ENCODE assay signal across 7 cellular contexts in the genomic region with DNA sequence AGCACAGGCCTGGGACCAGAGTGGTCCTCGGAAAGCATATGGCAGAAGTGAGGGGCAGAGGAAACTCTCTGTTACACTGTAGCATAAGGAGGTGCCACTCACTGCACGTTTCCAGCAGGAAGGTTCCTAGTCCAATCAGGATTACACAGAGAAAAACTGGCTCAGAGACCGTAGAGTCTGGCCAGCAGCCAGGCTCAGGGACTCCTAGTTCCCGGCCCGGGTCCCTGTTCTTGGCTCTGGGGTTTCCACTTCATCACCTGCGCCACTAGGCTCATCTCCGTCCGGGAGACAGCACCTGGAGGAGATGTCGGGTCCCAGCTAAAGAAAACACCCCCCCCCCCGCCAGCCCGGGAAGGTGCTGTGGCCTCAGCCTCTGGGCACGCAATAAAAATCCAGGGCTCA. TPM values are rescaled to one million over a fixed set of nuclear protein-coding genes. Genes with fewer than 3 reads are reported as not detected.
DNase-seq lines count a peak whose midpoint lies in the region; ATAC-seq, FAIRE-seq and TF ChIP-seq lines count a peak whose summit lies in the region.

No MANE protein-coding gene starts in this region.

- intact Hi-C loops in K562 (cut with micrococcal nuclease), result loop anchor here (5.0 kb wide), 1 partner anchor 41 kb away; no protein-coding TSS in a partner anchor

- H2AFZ ChIP-seq in K562 (ENCODE audit: low read depth, low read length), result no peak overlapping the region

- in situ Hi-C loops in K562 (cut with MboI), result no loop called here

- H3K4me1 ChIP-seq in K562 (replicated peaks in 1 of 2; ENCODE audit: control insufficient read depth in 2 of 2, insufficient read depth in 2 of 2, low read length in 2 of 2), result peaks cover 25 to 38% of the 10 kb centered on the region in 2 experiments; a peak in 4 of 5 replicates
- H3K4me1 ChIP-seq in small intestine (ENCODE audit: control insufficient read depth in 2 of 2, insufficient read depth in 1 of 2, low read depth in 1 of 2, low read length in 1 of 2), result peaks cover 0 to 4% of the 10 kb centered on the region in 2 donors

- TF ChIP-seq RAD21 in K562 (CRISPR knock-in tag; conservative IDR thresholded peaks at IDR 0.05 in 1 of 2, IDR thresholded peaks at IDR 0.05 in 1 of 2), result no peak

- TF ChIP-seq CTCF in K562 (IDR thresholded peaks at IDR 0.05 in 2 of 3, conservative IDR thresholded peaks at IDR 0.05 in 1 of 3; ENCODE audit: insufficient read depth in 2 of 3, low read depth in 1 of 3, low read length in 3 of 3), result no peak

- FAIRE-seq in K562 (lab: Jason Lieb, UNC), result no peak
- no peak for FAIRE-seq in small intestine (lab: Jason Lieb, UNC)

- peak overlapping the region; percentile 96 for H3K4me2 ChIP-seq in K562 (ENCODE audit: insufficient read depth, low read length)

- no peaks in the 10 kb centered on the region for H3K9me1 ChIP-seq in K562 (ENCODE audit: control insufficient read depth, insufficient read depth, low read length)

- no peaks in the 10 kb centered on the region for H3K27me3 ChIP-seq in K562 (ENCODE audit: control insufficient read depth in 2 of 2, insufficient read depth in 2 of 2, low read length in 2 of 2)
- no peaks in the 10 kb centered on the region for H3K27me3 ChIP-seq in small intestine (ENCODE audit: control insufficient read depth in 2 of 2, insufficient read depth in 2 of 2, low read length in 2 of 2)

- H3K9me3 ChIP-seq in K562 (replicated peaks; ENCODE audit: control insufficient read depth, insufficient read depth, low read depth, low read length) (no peaks in the 10 kb centered on the region), small intestine (ENCODE audit: control insufficient read depth, low read depth) (no peaks in the 10 kb centered on the region)

- peak overlapping the region; percentile 81 for H3K4me3 ChIP-seq in GM08714 (ENCODE audit: low read length)
- H3K4me3 ChIP-seq in K562, result peak overlapping the region; percentile 73
- peak overlapping the region; percentile 54 to 75 for H3K4me3 ChIP-seq in small intestine (ENCODE audit: low read depth in 1 of 2, low read length in 2 of 2)

- peaks cover 7 to 21% of the 10 kb centered on the region in 2 donors for H3K4me1 Mint-ChIP-seq in immature natural killer cell

- no peak for ATAC-seq in K562
- ATAC-seq in GM19395 (IDR thresholded peaks at IDR 0.05; ENCODE audit: unreplicated experiment), result no peak

- no peaks in the 10 kb centered on the region for H4K20me1 ChIP-seq in K562 (replicated peaks; ENCODE audit: control insufficient read depth, insufficient read depth, low read length)

- peaks cover 0 to 3% (median 0%) of the 10 kb centered on the region in 3 donors for H3K36me3 Mint-ChIP-seq in immature natural killer cell

- H3K36me3 ChIP-seq in K562 (ENCODE audit: control insufficient read depth, insufficient read depth, low read length) (peaks cover 31% of the 10 kb centered on the region; the same call in 2 of the 3 replicates), small intestine (ENCODE audit: control insufficient read depth in 2 of 2, insufficient read depth in 2 of 2, low read length in 2 of 2) (no peaks in the 10 kb centered on the region)

- H3K4me3 Mint-ChIP-seq in immature natural killer cell, result peak overlapping the region; percentile 63 to 75 (median 69)

- 0 out of 2 replicates have a peak, but pooled peaks have one; percentile 40 for TF ChIP-seq POLR2A in K562 (conservative IDR thresholded peaks at IDR 0.05)

- whole genome bisulfite sequencing in K562 (ENCODE audit: insufficient coverage, low coverage, missing lambda C conversion rate), result 0% methylated on average over 3 of the region's 12 CpGs
- 9 to 20% (median 11%) methylated on average over 11 to 12 of the region's 12 CpGs for WGBS in small intestine, 3 donors

- no peak for TF ChIP-seq EP300 in K562 (IDR thresholded peaks at IDR 0.05; ENCODE audit: low read length)

- peaks cover 59% of the 10 kb centered on the region for H3K79me2 ChIP-seq in K562 (ENCODE audit: control insufficient read depth, insufficient read depth, low read length)

- peak overlapping the region in 4 of 6 donors; percentile 7 to 76 (median 61) for H3K27ac Mint-ChIP-seq in immature natural killer cell

- peaks cover 11 to 13% (median 12%) of the 10 kb centered on the region in 3 donors for H3K27me3 Mint-ChIP-seq in immature natural killer cell (ENCODE audit: low read depth in 3 of 3)

- H3K9ac ChIP-seq in K562 (ENCODE audit: insufficient read depth in 1 of 2, low read depth in 2 of 2, low read length in 2 of 2), result peak overlapping the region; percentile 96

- H3K9me3 Mint-ChIP-seq in immature natural killer cell, result no peaks in the 10 kb centered on the region

- CTCF ChIA-PET in K562 (lab: Yijun Ruan, JAX; ENCODE audit: low intra/inter-chr PET ratio), result no interaction called here

- POLR2A ChIA-PET in K562 (lab: Yijun Ruan, JAX), result no interaction called here

- BruUV-seq in K562 (replicated peaks; lab: Mats Ljungman, UMichigan), result no TSS peak

- peak overlapping the region; percentile 87 for H3K27ac ChIP-seq in K562 (ENCODE audit: extremely low read depth, low read depth, low read length)
- peak overlapping the region; percentile 37 to 87 for H3K27ac ChIP-seq in small intestine (ENCODE audit: low read depth in 1 of 2, low read length in 1 of 2)

- DNase-seq in NCI-H1105 (lab: John Stamatoyannopoulos, UW) (peak; percentile 63), K562 (ENCODE audit: extremely low read depth in 1 of 4, low spot score in 3 of 4) (peak in 1 of 4 experiments; percentile 33), immature natural killer cell (no peak), small intestine (peak; percentile 78), COLO829 (ENCODE audit: low spot score) (no peak)

RNA-seq across cellular contexts. Expression of gene TTLL12, which starts 1.1 kb away (rescaled TPM):
- total RNA-seq in K562 (2011; cell fraction: chromatin; rRNA removed; ENCODE audit: low replicate concordance), result 25.0 and 72.9 TPM in 2 replicates
- total RNA-seq in K562 (2011; cell fraction: nucleolus; rRNA removed), result 53.6 and 60.0 TPM in 2 replicates
- 38.6 and 40.0 TPM in 2 replicates for total RNA-seq in K562 (2011; cell fraction: nucleoplasm; rRNA removed)
- 110 and 158 TPM in 2 replicates for total RNA-seq in K562 (2014; rRNA removed)
- total RNA-seq in K562 (2014; rRNA removed; fragmentation: Illumina TruSeq; extraction: Trizol), result 15.6 and 19.4 TPM in 2 replicates
- 43.0 and 46.7 TPM in 2 replicates for total RNA-seq in K562 (2015; rRNA removed; fragmentation: Illumina TruSeq; extraction: Trizol)
- total RNA-seq in K562 (2021), result 125 and 128 TPM in 2 replicates
- polyA plus RNA-seq in K562 (2011; rRNA removed), result 34.1 and 51.4 TPM in 2 replicates
- 41.6 and 126 TPM in 2 replicates for polyA plus RNA-seq in K562 (2011; cell fraction: cytosol; rRNA removed)
- polyA plus RNA-seq in K562 (2011; cell fraction: nucleus; rRNA removed), result 57.2 and 116 TPM in 2 replicates
- polyA plus RNA-seq in K562 (2012), result 74.1 and 75.9 TPM in 2 replicates
- polyA plus RNA-seq in K562 (2014; fragmentation: Illumina TruSeq; extraction: Trizol), result 70.4 and 136 TPM in 2 replicates
- 1 to 10 TPM; 1.3 to 1.6 TPM for polyA plus RNA-seq in K562 (2014; fragmentation: Nextera tagmentation; extraction: Ambion mirVana)
- 75.2 and 82.3 TPM in 2 replicates for polyA plus RNA-seq in K562 (2014; rRNA removed)
- polyA minus RNA-seq in K562 (2011; rRNA and poly(A)+ RNA removed), result 18.4 and 27.6 TPM in 2 replicates
- polyA minus RNA-seq in K562 (2011; cell fraction: cytosol; rRNA and poly(A)+ RNA removed), result 57.8 and 61.9 TPM in 2 replicates
- 24.0 and 25.8 TPM in 2 replicates for polyA minus RNA-seq in K562 (2011; cell fraction: nucleus; rRNA and poly(A)+ RNA removed)
- 10 to 100 TPM; 10.8 to 17.5 (median 16.4) TPM for polyA plus RNA-seq in immature natural killer cell
- 10 to 100 TPM; 19.7 to 60.6 (median 22.2) TPM for polyA plus RNA-seq in small intestine

RNA-seq across cellular contexts. Expression of gene TSPO, which starts 34.5 kb away (rescaled TPM):
- total RNA-seq in K562 (2011; cell fraction: chromatin; rRNA removed; ENCODE audit: low replicate concordance), result 4.2 and 18.3 TPM in 2 replicates
- 30.4 and 33.7 TPM in 2 replicates for total RNA-seq in K562 (2011; cell fraction: nucleolus; rRNA removed)
- 12.2 and 13.5 TPM in 2 replicates for total RNA-seq in K562 (2011; cell fraction: nucleoplasm; rRNA removed)
- 108 and 141 TPM in 2 replicates for total RNA-seq in K562 (2014; rRNA removed)
- total RNA-seq in K562 (2014; rRNA removed; fragmentation: Illumina TruSeq; extraction: Trizol), result 6.0 and 7.2 TPM in 2 replicates
- 25.3 and 29.2 TPM in 2 replicates for total RNA-seq in K562 (2015; rRNA removed; fragmentation: Illumina TruSeq; extraction: Trizol)
- total RNA-seq in K562 (2021), result 81.7 and 82.4 TPM in 2 replicates
- 29.0 and 49.9 TPM in 2 replicates for polyA plus RNA-seq in K562 (2011; rRNA removed)
- polyA plus RNA-seq in K562 (2011; cell fraction: cytosol; rRNA removed), result 81.9 and 251 TPM in 2 replicates
- 42.5 and 50.8 TPM in 2 replicates for polyA plus RNA-seq in K562 (2011; cell fraction: nucleus; rRNA removed)
- 45.5 and 82.4 TPM in 2 replicates for polyA plus RNA-seq in K562 (2012)
- 11.5 and 38.8 TPM in 2 replicates for polyA plus RNA-seq in K562 (2014; fragmentation: Illumina TruSeq; extraction: Trizol)
- 10 to 100 TPM in 1 of 2 experiments, 1 to 10 TPM in 1; 4.9 to 18.0 TPM for polyA plus RNA-seq in K562 (2014; fragmentation: Nextera tagmentation; extraction: Ambion mirVana)
- 126 and 139 TPM in 2 replicates for polyA plus RNA-seq in K562 (2014; rRNA removed)
- polyA minus RNA-seq in K562 (2011; rRNA and poly(A)+ RNA removed), result 2.7 and 3.9 TPM in 2 replicates
- polyA minus RNA-seq in K562 (2011; cell fraction: cytosol; rRNA and poly(A)+ RNA removed), result 15.2 and 30.7 TPM in 2 replicates
- 7.3 and 7.7 TPM in 2 replicates for polyA minus RNA-seq in K562 (2011; cell fraction: nucleus; rRNA and poly(A)+ RNA removed)
- polyA plus RNA-seq in immature natural killer cell, result 100 to 1,000 TPM; 338 to 509 (median 463) TPM
- 100 to 1,000 TPM; 222 to 375 (median 263) TPM for polyA plus RNA-seq in small intestine

RNA-seq across cellular contexts. Expression of gene MCAT, which starts 42.7 kb away (rescaled TPM):
- total RNA-seq in K562 (2011; cell fraction: chromatin; rRNA removed; ENCODE audit: low replicate concordance), result 25.0 and 49.3 TPM in 2 replicates
- total RNA-seq in K562 (2011; cell fraction: nucleolus; rRNA removed), result 30.9 and 31.7 TPM in 2 replicates
- total RNA-seq in K562 (2011; cell fraction: nucleoplasm; rRNA removed), result 31.2 and 31.8 TPM in 2 replicates
- total RNA-seq in K562 (2014; rRNA removed), result 23.7 and 28.4 TPM in 2 replicates
- total RNA-seq in K562 (2014; rRNA removed; fragmentation: Illumina TruSeq; extraction: Trizol), result 8.1 and 9.6 TPM in 2 replicates
- 11.7 and 12.4 TPM in 2 replicates for total RNA-seq in K562 (2015; rRNA removed; fragmentation: Illumina TruSeq; extraction: Trizol)
- total RNA-seq in K562 (2021), result 26.3 and 27.8 TPM in 2 replicates
- 13.9 and 14.0 TPM in 2 replicates for polyA plus RNA-seq in K562 (2011; rRNA removed)
- polyA plus RNA-seq in K562 (2011; cell fraction: cytosol; rRNA removed), result 17.7 and 40.8 TPM in 2 replicates
- 13.2 and 14.3 TPM in 2 replicates for polyA plus RNA-seq in K562 (2011; cell fraction: nucleus; rRNA removed)
- 12.8 and 15.3 TPM in 2 replicates for polyA plus RNA-seq in K562 (2012)
- 15.0 TPM in 2 replicates for polyA plus RNA-seq in K562 (2014; fragmentation: Illumina TruSeq; extraction: Trizol)
- 1 to 10 TPM; 3.3 to 4.6 TPM for polyA plus RNA-seq in K562 (2014; fragmentation: Nextera tagmentation; extraction: Ambion mirVana)
- polyA plus RNA-seq in K562 (2014; rRNA removed), result 25.3 and 27.7 TPM in 2 replicates
- 15.7 and 17.6 TPM in 2 replicates for polyA minus RNA-seq in K562 (2011; rRNA and poly(A)+ RNA removed)
- 9.4 and 11.2 TPM in 2 replicates for polyA minus RNA-seq in K562 (2011; cell fraction: cytosol; rRNA and poly(A)+ RNA removed)
- polyA minus RNA-seq in K562 (2011; cell fraction: nucleus; rRNA and poly(A)+ RNA removed), result 8.2 and 15.8 TPM in 2 replicates
- 10 to 100 TPM in 1 of 3 donors, 1 to 10 TPM in 2; 5.8 to 10.2 (median 9.6) TPM for polyA plus RNA-seq in immature natural killer cell
- polyA plus RNA-seq in small intestine, result 10 to 100 TPM in 2 of 3 donors, 1 to 10 TPM in 1; 9.8 to 25.7 (median 11.6) TPM

Comparison
In these comparisons a context has a peak if more than half of its experiments do, and no peak if none do; other contexts are left out.
1. DNase-seq: peak in NCI-H1105 (single experiment) and small intestine (single experiment); none in immature natural killer cell (0 of 3) and COLO829 (single experiment).
2. Peak in every context shown above with its lines, with median percentiles within 50 percentile points of each other: H3K4me3 ChIP-seq.